16 cellular contexts compared by ENCODE assay signal in genomic region chr18:63506336-63506646, GRCh38. TPM values are rescaled to one million over a fixed set of nuclear protein-coding genes. Genes with fewer than 3 reads are reported as not detected.
DNase-seq lines count a peak whose midpoint lies in the region; ATAC-seq and TF ChIP-seq lines count a peak whose summit lies in the region.
"Had no signal": no experiment of that assay in that cellular context is flagged by ENCODE, and none has a peak within 500 bp of the region (broad histone marks: within the 10 kb centered on the region; RNA-seq: fewer than 3 reads in every experiment).

No MANE protein-coding gene starts in this region.

- H3T11ph ChIP-seq in H9 (ENCODE audit: low read length): no peak overlapping the region

- no peak overlapping the region for H2BK12ac ChIP-seq in H9 (ENCODE audit: insufficient read length, low read depth, low read length)

- H4K5ac ChIP-seq in H9 (ENCODE audit: insufficient read length, low read depth, low read length): no peak overlapping the region

- H4K8ac ChIP-seq in H9 (replicated peaks; ENCODE audit: insufficient read length, low read depth, low read length): no peak overlapping the region

- no peak for DNase-seq in natural killer cell
- no peak for DNase-seq in natural killer cell treated with Interleukin-12 subunit alpha and Interleukin-12 subunit beta and Interleukin-15 and Interleukin-18, amount 100 ng/mL, for 72 hours (ENCODE audit: low spot score)
- DNase-seq in endothelial cell (ENCODE audit: low spot score): no peak
- DNase-seq in H9: no peak
- no peak for DNase-seq in activated T-cell treated with anti-CD3 and anti-CD28 coated beads, Interleukin-2, amount 50 U/mL, for 24 hours
- no peak for DNase-seq in NCI-H748 treated with DMSO at 0.1 percent for 48 hours (lab: John Stamatoyannopoulos, UW)
- DNase-seq: CD8-positive, alpha-beta memory T cell; NCI-H1417 treated with DMSO at 0.1 percent for 48 hours; NCI-H187 treated with DMSO at 0.1 percent for 48 hours; NCI-H226 had no signal

- no peak overlapping the region for H3K14ac ChIP-seq in H9 (ENCODE audit: insufficient read depth, low read length)

- no peaks in the 10 kb centered on the region for H4K20me1 ChIP-seq in H9 (ENCODE audit: control insufficient read depth, insufficient read depth, insufficient read length)
- H4K20me1 ChIP-seq: BLaER1 had no signal

- no CpG with 5 or more reads among the region's 3 CpGs for WGBS in H9 (ENCODE audit: extremely low coverage, insufficient read length, low lambda C conversion rate)

- peaks cover 2% of the 10 kb centered on the region; the same call in 1 of the 2 replicates for H3K4me1 ChIP-seq in H9 (ENCODE audit: insufficient read depth, low read length)
- H3K4me1 ChIP-seq: BLaER1 had no signal

- no peak overlapping the region for H2BK15ac ChIP-seq in H9 (ENCODE audit: low read depth, low read length)

- no peaks in the 10 kb centered on the region for H3K9me3 ChIP-seq in H9 (ENCODE audit: control insufficient read depth, low read depth, low read length)
- H3K9me3 ChIP-seq: BLaER1 had no signal

- H3K27ac Mint-ChIP-seq in natural killer cell (no peak overlapping the region), endothelial cell (ENCODE audit: unreplicated experiment) (no peak overlapping the region), H9 (no peak overlapping the region)
- H3K27ac Mint-ChIP-seq in natural killer cell treated with Interleukin-12 subunit alpha and Interleukin-12 subunit beta and Interleukin-15 and Interleukin-18, amount 100 ng/mL, for 72 hours: no peak overlapping the region
- no peak overlapping the region for H3K27ac Mint-ChIP-seq in activated T-cell treated with anti-CD3 and anti-CD28 coated beads, Interleukin-2, amount 50 U/mL, for 24 hours
- H3K27ac Mint-ChIP-seq: CD8-positive, alpha-beta memory T cell had no signal

- no peak overlapping the region for H4K91ac ChIP-seq in H9 (ENCODE audit: insufficient read length, low read depth, low read length)

- H3K27me3 ChIP-seq in H9 (ENCODE audit: insufficient read depth, low read length): no peaks in the 10 kb centered on the region
- H3K27me3 ChIP-seq: BLaER1 had no signal

- H2BK20ac ChIP-seq in H9 (ENCODE audit: low read depth, low read length, poor library complexity, severe bottlenecking): no peak overlapping the region

- no peak overlapping the region for H3K4ac ChIP-seq in H9 (ENCODE audit: low read depth, low read length)

- H3K4me1 Mint-ChIP-seq in natural killer cell: no peaks in the 10 kb centered on the region
- no peaks in the 10 kb centered on the region for H3K4me1 Mint-ChIP-seq in natural killer cell treated with Interleukin-12 subunit alpha and Interleukin-12 subunit beta and Interleukin-15 and Interleukin-18, amount 100 ng/mL, for 72 hours (ENCODE audit: low read depth in 2 of 2)
- H3K4me1 Mint-ChIP-seq in endothelial cell (ENCODE audit: unreplicated experiment): peaks cover under 1% of the 10 kb centered on the region
- H3K4me1 Mint-ChIP-seq in H9: peaks cover 10 to 12% of the 10 kb centered on the region in 2 experiments
- H3K4me1 Mint-ChIP-seq in activated T-cell treated with anti-CD3 and anti-CD28 coated beads, Interleukin-2, amount 50 U/mL, for 24 hours (ENCODE audit: low read depth): no peaks in the 10 kb centered on the region
- H3K4me1 Mint-ChIP-seq: CD8-positive, alpha-beta memory T cell had no signal

- H3K4me3 Mint-ChIP-seq in natural killer cell (no peak overlapping the region), endothelial cell (ENCODE audit: unreplicated experiment) (no peak overlapping the region), H9 (no peak overlapping the region)
- no peak overlapping the region for H3K4me3 Mint-ChIP-seq in natural killer cell treated with Interleukin-12 subunit alpha and Interleukin-12 subunit beta and Interleukin-15 and Interleukin-18, amount 100 ng/mL, for 72 hours
- no peak overlapping the region for H3K4me3 Mint-ChIP-seq in activated T-cell treated with anti-CD3 and anti-CD28 coated beads, Interleukin-2, amount 50 U/mL, for 24 hours
- H3K4me3 Mint-ChIP-seq: CD8-positive, alpha-beta memory T cell had no signal

- no peaks in the 10 kb centered on the region for H3K79me1 ChIP-seq in H9 (ENCODE audit: insufficient read depth, low read depth, low read length, poor library complexity, severe bottlenecking)

- no peak overlapping the region for H3K56ac ChIP-seq in H9 (ENCODE audit: insufficient read length, low read depth, low read length)

- no peak overlapping the region for H2AK5ac ChIP-seq in H9 (ENCODE audit: insufficient read length, low read length)

- no peak overlapping the region for H2BK120ac ChIP-seq in H9 (ENCODE audit: low read depth, low read length, poor library complexity, severe bottlenecking)

- H3K23ac ChIP-seq in H9 (ENCODE audit: insufficient read length, low read depth, low read length): no peak overlapping the region

- TF ChIP-seq CTCF in natural killer cell (IDR thresholded peaks at IDR 0.05) (peak; percentile 12), LNCAP (IDR thresholded peaks at IDR 0.05) (peak; percentile 29; the same call in 1 of the 2 replicates), endothelial cell (IDR thresholded peaks at IDR 0.05; ENCODE audit: unreplicated experiment) (peak; percentile 7), H9 (conservative IDR thresholded peaks at IDR 0.05) (no peak; the same call in 2 of the 3 replicates)

- H3K9me3 Mint-ChIP-seq in natural killer cell (no peaks in the 10 kb centered on the region), endothelial cell (ENCODE audit: unreplicated experiment) (no peaks in the 10 kb centered on the region), H9 (no peaks in the 10 kb centered on the region)
- H3K9me3 Mint-ChIP-seq in natural killer cell treated with Interleukin-12 subunit alpha and Interleukin-12 subunit beta and Interleukin-15 and Interleukin-18, amount 100 ng/mL, for 72 hours: no peaks in the 10 kb centered on the region
- no peaks in the 10 kb centered on the region for H3K9me3 Mint-ChIP-seq in activated T-cell treated with anti-CD3 and anti-CD28 coated beads, Interleukin-2, amount 50 U/mL, for 24 hours
- H3K9me3 Mint-ChIP-seq: CD8-positive, alpha-beta memory T cell had no signal

- H3K27me3 Mint-ChIP-seq in natural killer cell (ENCODE audit: low read depth in 2 of 2) (peaks cover 13 to 54% of the 10 kb centered on the region in 2 donors), endothelial cell (ENCODE audit: unreplicated experiment) (no peaks in the 10 kb centered on the region), H9 (ENCODE audit: low read depth) (no peaks in the 10 kb centered on the region)
- peaks cover 20 to 36% of the 10 kb centered on the region in 2 donors for H3K27me3 Mint-ChIP-seq in natural killer cell treated with Interleukin-12 subunit alpha and Interleukin-12 subunit beta and Interleukin-15 and Interleukin-18, amount 100 ng/mL, for 72 hours
- peaks cover 49% of the 10 kb centered on the region for H3K27me3 Mint-ChIP-seq in activated T-cell treated with anti-CD3 and anti-CD28 coated beads, Interleukin-2, amount 50 U/mL, for 24 hours

- no peak overlapping the region for H3K18ac ChIP-seq in H9 (ENCODE audit: insufficient read length, low read depth, low read length)

- no peak for ATAC-seq in natural killer cell
- ATAC-seq in natural killer cell treated with Interleukin-12 subunit alpha and Interleukin-12 subunit beta and Interleukin-15 and Interleukin-18, amount 100 ng/mL, for 72 hours: no peak

- no peak overlapping the region for H3K4me2 ChIP-seq in H9 (ENCODE audit: insufficient read depth, insufficient read length, low read length)
- H3K4me2 ChIP-seq: BLaER1 had no signal

- no peak overlapping the region for H3K27ac ChIP-seq in H9 (ENCODE audit: insufficient read length, low read depth, low read length)
- H3K27ac ChIP-seq: BLaER1 had no signal

- no peaks in the 10 kb centered on the region for H3K79me2 ChIP-seq in H9 (ENCODE audit: insufficient read depth, low read length)

- H3K23me2 ChIP-seq in H9 (ENCODE audit: insufficient read length, low read depth, low read length, poor library complexity, severe bottlenecking): no peaks in the 10 kb centered on the region

- H2BK5ac ChIP-seq in H9 (ENCODE audit: insufficient read length, low read length): no peak overlapping the region

- H2AFZ ChIP-seq in H9 (ENCODE audit: low read length): no peak overlapping the region

- H3K36me3 Mint-ChIP-seq in natural killer cell (no peaks in the 10 kb centered on the region), endothelial cell (ENCODE audit: low read depth, unreplicated experiment) (no peaks in the 10 kb centered on the region), H9 (ENCODE audit: insufficient read depth in 1 of 3, low read depth in 3 of 3) (no peaks in the 10 kb centered on the region)
- H3K36me3 Mint-ChIP-seq in natural killer cell treated with Interleukin-12 subunit alpha and Interleukin-12 subunit beta and Interleukin-15 and Interleukin-18, amount 100 ng/mL, for 72 hours: no peaks in the 10 kb centered on the region
- no peaks in the 10 kb centered on the region for H3K36me3 Mint-ChIP-seq in activated T-cell treated with anti-CD3 and anti-CD28 coated beads, Interleukin-2, amount 50 U/mL, for 24 hours (ENCODE audit: low read depth)
- H3K36me3 Mint-ChIP-seq: CD8-positive, alpha-beta memory T cell had no signal

- intact Hi-C loops in natural killer cell (cut with micrococcal nuclease): no loop called here

- H3K9ac ChIP-seq in H9 (ENCODE audit: extremely low read depth, insufficient read length, low read length): no peak overlapping the region
- H3K9ac ChIP-seq: BLaER1 had no signal

RNA-seq across cellular contexts. Expression of gene SERPINB5, which starts 29.5 kb away (rescaled TPM):
- total RNA-seq in natural killer cell: not detected
- total RNA-seq in natural killer cell treated with Interleukin-12 subunit alpha and Interleukin-12 subunit beta and Interleukin-15 and Interleukin-18, amount 100 ng/mL, for 72 hours: not detected
- total RNA-seq in endothelial cell (ENCODE audit: unreplicated experiment): not detected
- total RNA-seq in H9 (2021): 0.20 TPM in 1 of 2 replicates, not detected in the other
- total RNA-seq: CD8-positive, alpha-beta memory T cell; M059J; SK-MEL-5 had no signal

RNA-seq across cellular contexts. Expression of gene SERPINB12, which starts 35.9 kb away (rescaled TPM):
- not detected for total RNA-seq in natural killer cell
- total RNA-seq in natural killer cell treated with Interleukin-12 subunit alpha and Interleukin-12 subunit beta and Interleukin-15 and Interleukin-18, amount 100 ng/mL, for 72 hours: not detected
- total RNA-seq in endothelial cell (ENCODE audit: unreplicated experiment): not detected
- not detected in 2 replicates for total RNA-seq in H9 (2021)
- total RNA-seq: CD8-positive, alpha-beta memory T cell; H7; K562; M059J; SK-MEL-5 had no signal
